8 cellular contexts compared by ENCODE assay signal in the genomic region with DNA sequence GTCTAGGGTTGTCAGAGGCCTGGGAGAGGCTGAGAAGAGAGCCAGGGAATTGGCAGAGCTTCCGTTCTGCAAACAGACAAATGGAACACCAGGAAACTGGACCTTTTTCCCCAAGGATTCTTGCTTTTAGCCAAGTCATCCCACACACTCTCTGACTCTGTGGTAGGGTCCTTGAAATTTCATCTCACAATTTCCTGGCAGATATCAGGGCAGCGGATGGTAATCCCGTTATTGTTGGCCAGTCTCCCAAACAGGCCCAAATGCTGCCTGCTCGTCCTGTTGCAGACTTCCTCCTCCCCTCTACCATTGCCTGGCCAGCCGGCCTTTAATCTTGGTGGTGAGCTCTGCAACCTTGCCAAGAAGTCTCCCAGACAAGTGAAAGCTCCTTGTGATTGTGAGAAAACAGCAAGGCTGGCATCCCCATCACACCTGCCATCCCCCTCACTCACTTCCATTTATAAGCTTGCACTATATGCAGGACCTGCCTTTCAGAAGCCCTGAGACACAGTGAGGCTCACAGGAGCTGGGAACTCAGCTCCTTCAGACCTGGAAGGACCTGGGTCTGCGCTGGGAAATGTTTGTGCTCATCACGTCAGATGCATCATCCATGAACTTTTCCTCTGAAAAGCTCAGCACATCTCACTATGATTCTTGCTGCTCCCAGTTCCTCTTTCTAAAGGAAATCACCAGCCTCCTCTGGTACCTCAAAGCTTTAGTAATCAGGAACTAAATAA. TPM values are rescaled to one million over a fixed set of nuclear protein-coding genes. Genes with fewer than 3 reads are reported as not detected.
DNase-seq lines count a peak whose midpoint lies in the region; ATAC-seq and TF ChIP-seq lines count a peak whose summit lies in the region.

No MANE protein-coding gene starts in this region.

- H4K5ac ChIP-seq in IMR-90 (ENCODE audit: low read depth, low read length) = peak overlapping the region; percentile 70

- 50% methylated on average over 3 of the region's 7 CpGs; no CpG with 5 or more reads in 1 of the 2 experiments for WGBS in IMR-90 (ENCODE audit: extremely low coverage in 2 of 2, insufficient read length in 1 of 2), 2 experiments
- WGBS in suprapubic skin = 53% methylated on average over 7 of the region's 7 CpGs

- H3K56ac ChIP-seq in IMR-90 (ENCODE audit: extremely low read depth, insufficient read depth, low read length) = no peak overlapping the region

- H2BK15ac ChIP-seq in IMR-90 (ENCODE audit: low read depth, low read length) = peak overlapping the region; percentile 66

- H2AFZ ChIP-seq in IMR-90 (replicated peaks; ENCODE audit: low read length, poor library complexity) = peak overlapping the region; percentile 79

- DNase-seq in IMR-90 = peak; percentile 54
- DNase-seq in amniotic epithelial cell (ENCODE audit: low read depth) = peak; percentile 72
- peak; percentile 37 for DNase-seq in kidney glomerular epithelial cell (lab: John Stamatoyannopoulos, UW)
- peak; percentile 53 to 54 for DNase-seq in suprapubic skin (ENCODE audit: low spot score in 2 of 2)
- DNase-seq in GM10266 (ENCODE audit: extremely low spot score) = no peak
- no peak for DNase-seq in NCI-H1930 (lab: John Stamatoyannopoulos, UW)

- no peak for TF ChIP-seq EP300 in suprapubic skin (IDR thresholded peaks at IDR 0.05)

- H3K36me3 ChIP-seq in IMR-90 (ENCODE audit: control insufficient read depth, insufficient read depth, low read length) = no peaks in the 10 kb centered on the region
- H3K36me3 ChIP-seq in suprapubic skin = no peaks in the 10 kb centered on the region

- peak overlapping the region; percentile 57 for H3K14ac ChIP-seq in IMR-90 (replicated peaks; ENCODE audit: low read depth, low read length)

- H4K91ac ChIP-seq in IMR-90 (ENCODE audit: insufficient read depth, low read depth, low read length) = peak overlapping the region; percentile 66

- H2BK120ac ChIP-seq in IMR-90 (ENCODE audit: low read depth, low read length) = peak overlapping the region; percentile 63

- peak; percentile 7; the same call in 1 of the 2 replicates for ATAC-seq in IMR-90 (ENCODE audit: low read depth)
- no peak for ATAC-seq in HG02870 (IDR thresholded peaks at IDR 0.05; ENCODE audit: unreplicated experiment)
- ATAC-seq in GM21529 (IDR thresholded peaks at IDR 0.05; ENCODE audit: unreplicated experiment) = no peak

- H3K9ac ChIP-seq in IMR-90 (ENCODE audit: low read depth, low read length) = 0 out of 2 replicates have a peak overlapping the region, but pooled peaks have one; percentile 5

- CTCF ChIA-PET in IMR-90 (lab: Yijun Ruan, JAX) = interaction anchor here (1.4 to 2.6 kb wide), 3 partner anchors 8 to 289 kb away, joined by 3 to 9 read pairs (median 5); no protein-coding TSS in a partner anchor

- H3K4ac ChIP-seq in IMR-90 (ENCODE audit: low read depth, low read length) = peak overlapping the region; percentile 75

- TF ChIP-seq RAD21 in IMR-90 (IDR thresholded peaks at IDR 0.05; ENCODE audit: low read length) = no peak

- peak overlapping the region; percentile 39 for H2BK20ac ChIP-seq in IMR-90 (ENCODE audit: low read depth, low read length)

- H4K8ac ChIP-seq in IMR-90 (ENCODE audit: low read depth in 2 of 2, low read length in 2 of 2) = peak overlapping the region; percentile 35 to 76

- peak overlapping the region; percentile 33; the same call in 1 of the 2 replicates for H3K4me2 ChIP-seq in IMR-90 (ENCODE audit: low read depth, low read length)

- dilution Hi-C loops in IMR-90 (cut with HindIII; ENCODE audit: low sequenced_read_pairs, unreplicated experiment) = no loop called here

- peak overlapping the region; percentile 27; the same call in 1 of the 2 replicates for H2AK5ac ChIP-seq in IMR-90 (ENCODE audit: low read depth, low read length)

- H3K9me3 ChIP-seq in IMR-90 (ENCODE audit: control insufficient read depth, insufficient read depth, low read length) (no peaks in the 10 kb centered on the region), suprapubic skin (no peaks in the 10 kb centered on the region)

- peak overlapping the region; percentile 51 for H3K18ac ChIP-seq in IMR-90 (ENCODE audit: low read depth, low read length)

- H4K20me1 ChIP-seq in IMR-90 (ENCODE audit: insufficient read depth, low read length) = peaks cover 4% of the 10 kb centered on the region; the same call in 1 of the 2 replicates

- H3K4me1 ChIP-seq in IMR-90 (ENCODE audit: control insufficient read depth, insufficient read depth, low read length) (peaks cover 35% of the 10 kb centered on the region), suprapubic skin (peaks cover 60% of the 10 kb centered on the region)

- no TSS peak for BruUV-seq in IMR-90 (replicated peaks; lab: Mats Ljungman, UMichigan)

- H3K79me1 ChIP-seq in IMR-90 (ENCODE audit: low read depth in 1 of 2, low read length in 2 of 2) = no peaks in the 10 kb centered on the region

- POLR2A ChIA-PET in IMR-90 (lab: Charles Lee; ENCODE audit: unreplicated experiment) = interaction anchor here (0.9 kb wide), 1 partner anchor 17 kb away, joined by 24 read pairs; no protein-coding TSS in a partner anchor

- peak overlapping the region; percentile 12 for H2BK5ac ChIP-seq in IMR-90 (ENCODE audit: low read depth, low read length, poor library complexity, severe bottlenecking)

- H3K27ac ChIP-seq in IMR-90 (ENCODE audit: insufficient read depth, low read length) (peak overlapping the region; percentile 49; the same call in 1 of the 2 replicates), suprapubic skin (peak overlapping the region; percentile 8)

- peaks cover 25% of the 10 kb centered on the region for H3K9me1 ChIP-seq in IMR-90 (ENCODE audit: insufficient read depth, low read length)

- H3K4me3 ChIP-seq in IMR-90 (ENCODE audit: insufficient read depth, low read depth, low read length) = no peak overlapping the region
- H3K4me3 ChIP-seq in suprapubic skin = no peak overlapping the region

- no peaks in the 10 kb centered on the region for H3K27me3 ChIP-seq in IMR-90 (ENCODE audit: control insufficient read depth, insufficient read depth, low read length)
- no peaks in the 10 kb centered on the region for H3K27me3 ChIP-seq in suprapubic skin

- no peak for TF ChIP-seq CTCF in IMR-90 (conservative IDR thresholded peaks at IDR 0.05; ENCODE audit: low read depth, low read length)
- TF ChIP-seq CTCF in suprapubic skin (IDR thresholded peaks at IDR 0.05) = no peak
- TF ChIP-seq CTCF in GM10266 (IDR thresholded peaks at IDR 0.05; ENCODE audit: control insufficient read depth, insufficient read depth, low read depth, missing control alignments) = no peak

- H2AK9ac ChIP-seq in IMR-90 (replicated peaks; ENCODE audit: low read depth, low read length, poor library complexity) = no peak overlapping the region

- in situ Hi-C loops in IMR-90 (cut with MboI; ENCODE audit: low sequenced_read_pairs) = no loop called here

- H3K23ac ChIP-seq in IMR-90 (ENCODE audit: low read depth, low read length) = peak overlapping the region; percentile 62

- intact Hi-C loops in IMR-90 (cut with micrococcal nuclease) = no loop called here

- no peak for TF ChIP-seq POLR2A in IMR-90 (IDR thresholded peaks at IDR 0.05; ENCODE audit: low read depth, low read length)
- TF ChIP-seq POLR2A in suprapubic skin (IDR thresholded peaks at IDR 0.05) = no peak

TF ChIP-seq in IMR-90, 13 proteins besides CTCF, POLR2A, EP300 and RAD21:
- TF ChIP-seq RFX5 (IDR thresholded peaks at IDR 0.05; ENCODE audit: low read depth, low read length) = no peak
- peak; percentile 83 for TF ChIP-seq NFE2L2 (IDR thresholded peaks at IDR 0.05; ENCODE audit: low read depth, low read length)

RNA-seq across cellular contexts. Expression of gene SRP9, which starts 13.6 kb away (rescaled TPM):
- total RNA-seq in IMR-90 (2012; rRNA removed) (230 and 484 TPM in 2 replicates), suprapubic skin (100 to 1,000 TPM; 139 to 162 (median 144) TPM)
- polyA plus RNA-seq in IMR-90 (2012; rRNA removed) = 205 and 295 TPM in 2 replicates
- polyA plus RNA-seq in IMR-90 (2012; cell fraction: cytosol; rRNA removed) = 118 and 134 TPM in 2 replicates
- polyA plus RNA-seq in IMR-90 (2012; cell fraction: nucleus; rRNA removed; ENCODE audit: low replicate concordance) = 48.5 and 140 TPM in 2 replicates

RNA-seq across cellular contexts. Expression of gene EPHX1, which starts 45.9 kb away (rescaled TPM):
- total RNA-seq in IMR-90 (2012; rRNA removed) (16.9 and 20.3 TPM in 2 replicates), suprapubic skin (10 to 100 TPM; 30.3 to 72.8 (median 53.7) TPM)
- polyA plus RNA-seq in IMR-90 (2012; rRNA removed) = 33.8 and 46.3 TPM in 2 replicates
- 35.7 and 36.6 TPM in 2 replicates for polyA plus RNA-seq in IMR-90 (2012; cell fraction: cytosol; rRNA removed)
- 14.3 and 16.2 TPM in 2 replicates for polyA plus RNA-seq in IMR-90 (2012; cell fraction: nucleus; rRNA removed; ENCODE audit: low replicate concordance)

Comparison
In these comparisons a context has a peak if more than half of its experiments do, and no peak if none do; other contexts are left out.
1. DNase-seq: peak in IMR-90 (single experiment), amniotic epithelial cell (single experiment), kidney glomerular epithelial cell (single experiment) and suprapubic skin (2 of 2); none in GM10266 (single experiment) and NCI-H1930 (0 of 2).